Comparison of ENCODE assay signal across 26 cellular contexts in the genomic region with DNA sequence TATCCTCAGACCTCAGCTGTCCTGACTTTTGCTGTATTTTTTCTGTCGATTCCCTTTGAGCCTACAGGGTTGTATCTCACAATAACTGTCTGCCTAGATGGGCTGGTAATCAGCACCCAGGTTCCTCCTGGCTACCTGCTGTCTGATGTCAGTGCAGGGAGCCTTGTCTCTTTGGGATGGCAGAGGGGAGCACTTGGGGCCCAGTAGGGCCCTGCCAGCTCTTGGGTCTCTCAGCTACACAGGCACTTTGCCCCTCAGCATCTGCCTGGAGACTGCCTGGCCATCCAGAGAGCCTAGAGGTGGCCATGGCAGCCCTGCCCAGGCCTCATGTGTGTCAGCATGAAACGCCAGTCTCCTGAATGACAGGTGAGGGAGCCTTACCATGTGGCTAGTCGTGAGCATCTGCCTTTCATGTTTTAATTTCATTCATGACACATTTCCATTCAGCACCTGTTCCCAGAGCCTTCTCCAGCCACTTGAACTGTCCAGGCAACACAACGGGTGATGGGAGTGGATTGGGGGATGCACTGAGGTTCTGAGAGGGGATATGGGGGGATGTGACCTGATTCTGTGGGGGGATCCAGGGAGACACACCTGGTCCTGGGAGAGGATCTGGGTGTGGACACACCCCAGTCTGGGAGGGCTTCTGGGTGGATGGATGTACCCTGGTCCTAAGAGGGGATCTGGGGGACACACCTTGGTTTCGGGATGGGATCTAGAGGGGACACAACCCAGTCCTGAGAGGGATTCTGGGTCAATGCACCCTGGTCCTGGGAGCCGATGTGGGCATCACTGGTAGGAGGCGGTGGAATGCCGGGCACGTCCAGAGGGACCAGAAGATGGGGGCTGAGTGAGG. TPM values are rescaled to one million over a fixed set of nuclear protein-coding genes. Genes with fewer than 3 reads are reported as not detected.
DNase-seq lines count a peak whose midpoint lies in the region; ATAC-seq and TF ChIP-seq lines count a peak whose summit lies in the region.
"Had no signal": no experiment of that assay in that cellular context is flagged by ENCODE, and none has a peak within 500 bp of the region (broad histone marks: within the 10 kb centered on the region; RNA-seq: fewer than 3 reads in every experiment).

No MANE protein-coding gene starts in this region.

- no peaks in the 10 kb centered on the region for H3K9me3 ChIP-seq in vagina
- H3K9me3 ChIP-seq in CD4-positive, alpha-beta memory T cell (ENCODE audit: control insufficient read depth in 1 of 2, low read length in 2 of 2) = no peaks in the 10 kb centered on the region
- H3K9me3 ChIP-seq: mucosa of descending colon, Peyer's patch, sigmoid colon, uterus had no signal

- no peaks in the 10 kb centered on the region for H3K36me3 ChIP-seq in vagina
- no peaks in the 10 kb centered on the region for H3K36me3 ChIP-seq in CD4-positive, alpha-beta memory T cell (ENCODE audit: insufficient read depth, low read length)
- H3K36me3 ChIP-seq: Peyer's patch, sigmoid colon, uterus had no signal

- H3K9me3 Mint-ChIP-seq in nephron progenitor cell = no peaks in the 10 kb centered on the region
- no peaks in the 10 kb centered on the region for H3K9me3 Mint-ChIP-seq in CD4-positive, alpha-beta memory T cell
- H3K9me3 Mint-ChIP-seq: activated B cell treated with CpG ODN at 0.5 μM for 24 hours; activated naive CD8-positive, alpha-beta T cell treated with anti-CD3 and anti-CD28 coated beads, Interleukin-2, amount 50 U/mL, for 24 hours; CD4-positive, alpha-beta T cell; IgD-negative memory B cell had no signal

- no peak overlapping the region for H3K4me3 ChIP-seq in vagina
- H3K4me3 ChIP-seq in CD4-positive, alpha-beta memory T cell (ENCODE audit: low read length in 2 of 2) = no peak overlapping the region
- H3K4me3 ChIP-seq: GM23248, mucosa of descending colon, Peyer's patch, sigmoid colon, uterus had no signal

- peak overlapping the region; percentile 92 for H3K27ac Mint-ChIP-seq in nephron progenitor cell
- no peak overlapping the region for H3K27ac Mint-ChIP-seq in CD4-positive, alpha-beta memory T cell
- H3K27ac Mint-ChIP-seq: activated B cell treated with CpG ODN at 0.5 μM for 24 hours; activated naive CD8-positive, alpha-beta T cell treated with anti-CD3 and anti-CD28 coated beads, Interleukin-2, amount 50 U/mL, for 24 hours; CD4-positive, alpha-beta T cell; IgD-negative memory B cell; progenitor cell of endocrine pancreas had no signal

- H3K27me3 Mint-ChIP-seq in nephron progenitor cell (ENCODE audit: low read depth, poor library complexity) = no peaks in the 10 kb centered on the region
- peaks cover 3 to 9% of the 10 kb centered on the region in 2 donors for H3K27me3 Mint-ChIP-seq in CD4-positive, alpha-beta memory T cell
- H3K27me3 Mint-ChIP-seq: activated naive CD8-positive, alpha-beta T cell treated with anti-CD3 and anti-CD28 coated beads, Interleukin-2, amount 50 U/mL, for 24 hours; CD4-positive, alpha-beta T cell; IgD-negative memory B cell; progenitor cell of endocrine pancreas had no signal

- ATAC-seq in HG02623 (IDR thresholded peaks at IDR 0.05; ENCODE audit: unreplicated experiment) (no peak), GM19397 (IDR thresholded peaks at IDR 0.05; ENCODE audit: unreplicated experiment) (no peak)
- ATAC-seq: activated naive CD8-positive, alpha-beta T cell treated with anti-CD3 and anti-CD28 coated beads, Interleukin-2, amount 50 U/mL, for 24 hours; mucosa of descending colon had no signal

- DNase-seq in activated effector memory CD4-positive, alpha-beta T cell treated with anti-CD3 and anti-CD28 coated beads, Interleukin-2, amount 50 U/mL, for 16 hours = peak; percentile 51
- no peak for DNase-seq in activated effector memory CD4-positive, alpha-beta T cell treated with Interleukin-2 at 50 U/mL for 16 hours
- DNase-seq in ecto neural progenitor cell (ENCODE audit: low spot score) (peak; percentile 29), nephron progenitor cell (no peak), vagina (ENCODE audit: extremely low spot score in 2 of 2) (peak; percentile 58 to 75)
- no peak for DNase-seq in CD4-positive, alpha-beta memory T cell
- DNase-seq: activated B cell treated with CpG ODN at 0.5 μM for 24 hours; activated naive CD8-positive, alpha-beta T cell treated with anti-CD3 and anti-CD28 coated beads, Interleukin-2, amount 50 U/mL, for 24 hours; AML-193; CD4-positive, alpha-beta T cell; EL; GM23248; kidney glomerular epithelial cell; mucosa of descending colon; NCI-H1105; NCI-H2029; NCI-H526; Peyer's patch; sigmoid colon; stimulated activated naive CD4-positive, alpha-beta T cell; T-helper 1 cell; uterus had no signal

- no peaks in the 10 kb centered on the region for H3K4me1 ChIP-seq in vagina
- H3K4me1 ChIP-seq in CD4-positive, alpha-beta memory T cell (ENCODE audit: insufficient read depth, low read length) = no peaks in the 10 kb centered on the region
- H3K4me1 ChIP-seq: Peyer's patch, sigmoid colon, uterus had no signal

- intact Hi-C loops in vagina (cut with DNase I) = no loop called here
- intact Hi-C loops in CD4-positive, alpha-beta memory T cell (cut with micrococcal nuclease) = no loop called here

- POLR2A ChIA-PET in CD4-positive, alpha-beta memory T cell (lab: Charles Lee; ENCODE audit: partially characterized antibody) = no interaction called here

- peaks cover 32% of the 10 kb centered on the region for H3K4me1 Mint-ChIP-seq in nephron progenitor cell
- no peaks in the 10 kb centered on the region for H3K4me1 Mint-ChIP-seq in CD4-positive, alpha-beta memory T cell
- H3K4me1 Mint-ChIP-seq: activated B cell treated with CpG ODN at 0.5 μM for 24 hours; activated naive CD8-positive, alpha-beta T cell treated with anti-CD3 and anti-CD28 coated beads, Interleukin-2, amount 50 U/mL, for 24 hours; IgD-negative memory B cell had no signal

- no peaks in the 10 kb centered on the region for H3K27me3 ChIP-seq in vagina
- H3K27me3 ChIP-seq in CD4-positive, alpha-beta memory T cell (ENCODE audit: insufficient read depth, low read length) = no peaks in the 10 kb centered on the region
- H3K27me3 ChIP-seq: Peyer's patch, sigmoid colon, uterus had no signal

- no peak for TF ChIP-seq POLR2A in vagina (IDR thresholded peaks at IDR 0.05)

- no peak overlapping the region for H3K4me3 Mint-ChIP-seq in nephron progenitor cell
- H3K4me3 Mint-ChIP-seq in CD4-positive, alpha-beta memory T cell = no peak overlapping the region
- H3K4me3 Mint-ChIP-seq: activated B cell treated with CpG ODN at 0.5 μM for 24 hours; activated naive CD8-positive, alpha-beta T cell treated with anti-CD3 and anti-CD28 coated beads, Interleukin-2, amount 50 U/mL, for 24 hours; CD4-positive, alpha-beta T cell; IgD-negative memory B cell had no signal

- CTCF ChIA-PET in CD4-positive, alpha-beta memory T cell (lab: Charles Lee; ENCODE audit: partially characterized antibody) = no interaction called here

- no peak overlapping the region for H3K27ac ChIP-seq in vagina
- no peak overlapping the region for H3K27ac ChIP-seq in CD4-positive, alpha-beta memory T cell (ENCODE audit: low read depth, low read length)
- H3K27ac ChIP-seq: GM23248, Peyer's patch, sigmoid colon, uterus had no signal

- TF ChIP-seq CTCF in nephron progenitor cell (IDR thresholded peaks at IDR 0.05) = no peak
- TF ChIP-seq CTCF in vagina (IDR thresholded peaks at IDR 0.05) = no peak

- H3K36me3 Mint-ChIP-seq in nephron progenitor cell (ENCODE audit: low read depth) = no peaks in the 10 kb centered on the region
- H3K36me3 Mint-ChIP-seq in CD4-positive, alpha-beta memory T cell = no peaks in the 10 kb centered on the region
- H3K36me3 Mint-ChIP-seq: IgD-negative memory B cell had no signal

RNA-seq across cellular contexts. Expression of gene ADCY1, which starts 21.9 kb away (rescaled TPM):
- 2.5 TPM for total RNA-seq in vagina
- total RNA-seq in CD4-positive, alpha-beta memory T cell = not detected
- polyA plus RNA-seq in CD4-positive, alpha-beta memory T cell = under 1 TPM in 1 of 2 donors, not detected in 1; 0.02 TPM
- total RNA-seq: activated B cell treated with CpG ODN at 0.5 μM for 24 hours had no signal
- polyA plus RNA-seq: GM23248 had no signal

Comparison
In these comparisons a context has a peak if more than half of its experiments do, and no peak if none do; other contexts are left out.
1. DNase-seq: peak in activated effector memory CD4-positive, alpha-beta T cell treated with anti-CD3 and anti-CD28 coated beads, Interleukin-2, amount 50 U/mL, for 16 hours (single experiment), ecto neural progenitor cell (single experiment) and vagina (2 of 2); none in activated effector memory CD4-positive, alpha-beta T cell treated with Interleukin-2 at 50 U/mL for 16 hours (single experiment), nephron progenitor cell (single experiment) and CD4-positive, alpha-beta memory T cell (0 of 5).